In the genomic region with DNA sequence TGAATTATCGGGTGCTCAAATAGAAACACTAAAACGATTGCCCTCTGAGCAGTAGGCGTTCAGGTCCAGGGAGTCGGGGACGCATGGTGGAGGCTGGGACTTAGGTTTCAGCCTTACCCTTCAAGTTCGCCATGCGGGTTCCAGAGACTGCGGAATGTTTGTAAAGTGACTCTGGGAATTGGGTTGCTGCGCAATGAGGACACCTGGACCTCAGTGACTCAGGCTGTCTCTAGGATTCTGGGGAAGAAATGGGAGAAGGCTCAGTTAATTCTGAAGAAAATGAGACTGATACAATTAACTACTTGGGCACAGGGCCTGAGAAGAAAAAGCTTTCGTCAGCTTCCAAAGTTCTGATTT, we compare ENCODE assay signal across 8 cellular contexts. TPM values are rescaled to one million over a fixed set of nuclear protein-coding genes. Genes with fewer than 3 reads are reported as not detected.
DNase-seq lines count a peak whose midpoint lies in the region; ATAC-seq lines count a peak whose summit lies in the region.

No MANE protein-coding gene starts in this region.

- H3K4me3 ChIP-seq in mononuclear cell (ENCODE audit: low read length), result peak overlapping the region; percentile 53

- peaks cover 69% of the 10 kb centered on the region for H3K4me1 ChIP-seq in mononuclear cell (ENCODE audit: insufficient read depth, low read length)

- ATAC-seq in GM19328 (IDR thresholded peaks at IDR 0.05; ENCODE audit: unreplicated experiment) (no peak), HG03108 (IDR thresholded peaks at IDR 0.05; ENCODE audit: unreplicated experiment) (no peak)

- in situ Hi-C loops in ACHN (cut with HindIII; ENCODE audit: low pct_ligation_motif_present, low pct_unique_long_range_greater_than_20kb, low sequenced_read_pairs), result no loop called here

- intact Hi-C loops in posterior cingulate gyrus (cut with DNase I), result no loop called here

- peak; percentile 32 for DNase-seq in ACHN
- DNase-seq in HS-27A (ENCODE audit: low read depth), result peak; percentile 43
- DNase-seq in cerebellar cortex (ENCODE audit: low spot score), result peak; percentile 19
- no peak for DNase-seq in NCI-H1436 treated with DMSO at 0.1 percent for 48 hours (lab: John Stamatoyannopoulos, UW)
- no peak for DNase-seq in posterior cingulate gyrus

- no peaks in the 10 kb centered on the region for H3K27me3 ChIP-seq in mononuclear cell (ENCODE audit: insufficient read depth, low read length)

- no peaks in the 10 kb centered on the region for H3K9me3 ChIP-seq in mononuclear cell (ENCODE audit: low read depth, low read length)

RNA-seq across cellular contexts. Expression of a gene that starts 1.1 kb away (rescaled TPM):
- total RNA-seq in mononuclear cell, result 126 TPM

Comparison
In these comparisons a context has a peak if more than half of its experiments do, and no peak if none do; other contexts are left out.
1. DNase-seq: peak in ACHN (single experiment), HS-27A (single experiment) and cerebellar cortex (single experiment); none in NCI-H1436 treated with DMSO at 0.1 percent for 48 hours (single experiment) and posterior cingulate gyrus (0 of 10).